ENCODE assay signal across 10 cellular contexts in genomic region chr3:14453368-14453710, GRCh38. TPM values are rescaled to one million over a fixed set of nuclear protein-coding genes. Genes with fewer than 3 reads are reported as not detected.
DNase-seq lines count a peak whose midpoint lies in the region; ATAC-seq and TF ChIP-seq lines count a peak whose summit lies in the region.
"Had no signal": no experiment of that assay in that cellular context is flagged by ENCODE, and none has a peak within 500 bp of the region (broad histone marks: within the 10 kb centered on the region; RNA-seq: fewer than 3 reads in every experiment).

No MANE protein-coding gene starts in this region.

- H2AFZ ChIP-seq in PC-9: no peak overlapping the region

- CTCF ChIA-PET in PC-9 (lab: Charles Lee): no interaction called here

- TF ChIP-seq CTCF in PC-9 (conservative IDR thresholded peaks at IDR 0.05): no peak
- no peak for TF ChIP-seq CTCF in brain microvascular endothelial cell (IDR thresholded peaks at IDR 0.05; ENCODE audit: low read depth, low read length, missing control alignments)

- H3K4me1 ChIP-seq in PC-9 (replicated peaks; ENCODE audit: insufficient read depth) (peaks cover 29% of the 10 kb centered on the region), mucosa of stomach (ENCODE audit: control insufficient read depth, insufficient read depth, low read length) (peaks cover 62% of the 10 kb centered on the region), stomach smooth muscle (ENCODE audit: control insufficient read depth, insufficient read depth, low read length) (peaks cover 43% of the 10 kb centered on the region)

- H3K27ac ChIP-seq in PC-9 (peak overlapping the region; percentile 72), brain microvascular endothelial cell (peak overlapping the region; percentile 88), stomach smooth muscle (ENCODE audit: low read length) (peak overlapping the region; percentile 78)
- H3K27ac ChIP-seq: SK-N-MC had no signal

- H3K4me2 ChIP-seq in PC-9: peak overlapping the region; percentile 55; the same call in 1 of the 2 replicates

- ATAC-seq in GM18867 (IDR thresholded peaks at IDR 0.05; ENCODE audit: unreplicated experiment): no peak
- ATAC-seq in GM18505 (IDR thresholded peaks at IDR 0.05; ENCODE audit: unreplicated experiment): no peak

- H3K27me3 ChIP-seq in PC-9 (ENCODE audit: insufficient read depth, low read depth): no peaks in the 10 kb centered on the region
- H3K27me3 ChIP-seq in brain microvascular endothelial cell (replicated peaks): no peaks in the 10 kb centered on the region
- H3K27me3 ChIP-seq in mucosa of stomach (ENCODE audit: control insufficient read depth, insufficient read depth, low read length): no peaks in the 10 kb centered on the region
- H3K27me3 ChIP-seq in stomach smooth muscle (ENCODE audit: control insufficient read depth in 1 of 2, insufficient read depth in 2 of 2, low read length in 2 of 2): no peaks in the 10 kb centered on the region

- intact Hi-C loops in PC-9 (cut with micrococcal nuclease; ENCODE audit: unreplicated experiment): loop anchor here (2.0 to 5.0 kb wide), 2 partner anchors 21 to 46 kb away; no protein-coding TSS in a partner anchor

- no peak overlapping the region for H3K4me3 ChIP-seq in PC-9
- no peak overlapping the region for H3K4me3 ChIP-seq in brain microvascular endothelial cell (ENCODE audit: low read depth, low read length)
- H3K4me3 ChIP-seq in mucosa of stomach (ENCODE audit: low read length): no peak overlapping the region
- no peak overlapping the region for H3K4me3 ChIP-seq in stomach smooth muscle (ENCODE audit: low read length in 2 of 2)
- H3K4me3 ChIP-seq: SK-N-MC had no signal

- H3K9ac ChIP-seq in mucosa of stomach (ENCODE audit: low read length) (peak overlapping the region; percentile 49), stomach smooth muscle (ENCODE audit: low read length in 2 of 2) (no peak overlapping the region)

- POLR2A ChIA-PET in PC-9 (lab: Charles Lee; ENCODE audit: unreplicated experiment): interaction anchor here (0.6 kb wide), 1 partner anchor 54 kb away, joined by 3 read pairs; no protein-coding TSS in a partner anchor

- H3K36me3 ChIP-seq in PC-9 (ENCODE audit: low read depth): peaks cover 45% of the 10 kb centered on the region
- peaks cover 15% of the 10 kb centered on the region for H3K36me3 ChIP-seq in brain microvascular endothelial cell (replicated peaks)
- H3K36me3 ChIP-seq in mucosa of stomach (ENCODE audit: control insufficient read depth, insufficient read depth, low read length): peaks cover 4% of the 10 kb centered on the region
- H3K36me3 ChIP-seq in stomach smooth muscle (ENCODE audit: control insufficient read depth in 2 of 2, insufficient read depth in 2 of 2, low read length in 2 of 2): no peaks in the 10 kb centered on the region

- BruUV-seq in PC-9 (replicated peaks; lab: Mats Ljungman, UMichigan): no TSS peak

- in situ Hi-C loops in brain microvascular endothelial cell (cut with HindIII; ENCODE audit: low pct_ligation_motif_present, low sequenced_read_pairs): loop anchor here (25.0 kb wide), 1 partner anchor 191 kb away; no protein-coding TSS in a partner anchor

- peaks cover 15% of the 10 kb centered on the region for H4K20me1 ChIP-seq in PC-9 (ENCODE audit: insufficient read depth)

- H3K9me3 ChIP-seq in PC-9 (ENCODE audit: insufficient read depth, low read depth) (no peaks in the 10 kb centered on the region), mucosa of stomach (ENCODE audit: control insufficient read depth, low read length) (no peaks in the 10 kb centered on the region), stomach smooth muscle (ENCODE audit: control insufficient read depth in 2 of 2, low read length in 2 of 2) (no peaks in the 10 kb centered on the region)

- H3K9me2 ChIP-seq in PC-9 (ENCODE audit: insufficient read depth): no peaks in the 10 kb centered on the region

- no peak for TF ChIP-seq POLR2A in GM18505 (IDR thresholded peaks at IDR 0.05; ENCODE audit: borderline replicate concordance, extremely low read depth, insufficient read depth, insufficient read length)

- peaks cover 63% of the 10 kb centered on the region for H3F3A ChIP-seq in PC-9 (ENCODE audit: insufficient read depth, low read depth)

- H3K79me2 ChIP-seq in PC-9 (ENCODE audit: low read depth): peaks cover 7% of the 10 kb centered on the region; the same call in 1 of the 2 replicates

- DNase-seq in PC-9: no peak
- DNase-seq in brain microvascular endothelial cell: no peak
- DNase-seq in medulla oblongata (ENCODE audit: extremely low spot score): no peak
- DNase-seq in activated CD4-positive, alpha-beta T cell treated with anti-CD3 and anti-CD28 coated beads, Interleukin-2, amount 50 U/mL, for 4 hours: no peak
- DNase-seq: activated naive CD4-positive, alpha-beta T cell treated with anti-CD3 and anti-CD28 coated beads, Interleukin-2, amount 50 U/mL, for 16 hours had no signal

RNA-seq across cellular contexts. Expression of gene SLC6A6, which starts 50.9 kb away (rescaled TPM):
- total RNA-seq in PC-9 (2021): 84.9 and 122 TPM in 2 replicates
